In genomic region chr3:52246728-52247454, GRCh38 we compare ENCODE assay signal across 8 cellular contexts. TPM values are rescaled to one million over a fixed set of nuclear protein-coding genes. Genes with fewer than 3 reads are reported as not detected.
A peak's percentile ranks its signal among the peaks of the same experiment; 100 is the strongest.
DNase-seq lines count a peak whose midpoint lies in the region; ATAC-seq and TF ChIP-seq lines count a peak whose summit lies in the region.
"Had no signal": no experiment of that assay in that cellular context is flagged by ENCODE, and none has a peak within 500 bp of the region (broad histone marks: within the 10 kb centered on the region; RNA-seq: fewer than 3 reads in every experiment).

No MANE protein-coding gene starts in this region.

- H3K27me3 Mint-ChIP-seq in IgD-negative memory B cell: no peaks in the 10 kb centered on the region
- H3K27me3 Mint-ChIP-seq in activated T-helper 17 cell treated with anti-CD3 and anti-CD28 coated beads, Interleukin-2, amount 50 U/mL, for 72 hours: no peaks in the 10 kb centered on the region

- peaks cover 18 to 49% (median 40%) of the 10 kb centered on the region in 3 donors for H3K4me1 Mint-ChIP-seq in IgD-negative memory B cell
- peaks cover 46% of the 10 kb centered on the region for H3K4me1 Mint-ChIP-seq in activated T-helper 17 cell treated with anti-CD3 and anti-CD28 coated beads, Interleukin-2, amount 50 U/mL, for 72 hours

- H3K36me3 Mint-ChIP-seq in IgD-negative memory B cell: peaks cover 1% of the 10 kb centered on the region
- peaks cover 78% of the 10 kb centered on the region for H3K36me3 Mint-ChIP-seq in activated T-helper 17 cell treated with anti-CD3 and anti-CD28 coated beads, Interleukin-2, amount 50 U/mL, for 72 hours (ENCODE audit: low read depth)

- H3K27ac ChIP-seq in left lung (peak overlapping the region; percentile 81 to 95), thoracic aorta (peak overlapping the region; percentile 79 to 96)

- H3K9me3 Mint-ChIP-seq in IgD-negative memory B cell: no peaks in the 10 kb centered on the region
- H3K9me3 Mint-ChIP-seq in activated T-helper 17 cell treated with anti-CD3 and anti-CD28 coated beads, Interleukin-2, amount 50 U/mL, for 72 hours: no peaks in the 10 kb centered on the region

- ATAC-seq in activated T-helper 17 cell treated with anti-CD3 and anti-CD28 coated beads, Interleukin-2, amount 50 U/mL, for 72 hours (replicated peaks): peak; percentile 10
- ATAC-seq in left lung (peak; percentile 4), thoracic aorta (ENCODE audit: insufficient number of reproducible peaks, low FRiP score, low read depth) (no peak), GM21447 (IDR thresholded peaks at IDR 0.05; ENCODE audit: unreplicated experiment) (no peak), GM18858 (IDR thresholded peaks at IDR 0.05; ENCODE audit: unreplicated experiment) (no peak)

- no peaks in the 10 kb centered on the region for H3K9me3 ChIP-seq in left lung
- H3K9me3 ChIP-seq in thoracic aorta: no peaks in the 10 kb centered on the region

- peak; percentile 61 to 88 for DNase-seq in left lung
- no peak for DNase-seq in thoracic aorta (ENCODE audit: low spot score)
- no peak for DNase-seq in DMS153 (lab: John Stamatoyannopoulos, UW)
- DNase-seq: hippocampal formation had no signal

- no peaks in the 10 kb centered on the region for H3K27me3 ChIP-seq in left lung
- no peaks in the 10 kb centered on the region for H3K27me3 ChIP-seq in thoracic aorta (replicated peaks; ENCODE audit: insufficient read depth)

- H3K27ac Mint-ChIP-seq in IgD-negative memory B cell: peak overlapping the region; percentile 36 to 97 (median 72)
- peak overlapping the region; percentile 92 for H3K27ac Mint-ChIP-seq in activated T-helper 17 cell treated with anti-CD3 and anti-CD28 coated beads, Interleukin-2, amount 50 U/mL, for 72 hours

- H3K36me3 ChIP-seq in left lung (peaks cover 0 to 42% of the 10 kb centered on the region in 2 donors), thoracic aorta (peaks cover 10% of the 10 kb centered on the region)

- TF ChIP-seq CTCF in left lung (IDR thresholded peaks at IDR 0.05) (no peak), thoracic aorta (IDR thresholded peaks at IDR 0.05) (no peak)

- H3K4me3 Mint-ChIP-seq in IgD-negative memory B cell: peak overlapping the region; percentile 80 to 90 (median 84)
- H3K4me3 Mint-ChIP-seq in activated T-helper 17 cell treated with anti-CD3 and anti-CD28 coated beads, Interleukin-2, amount 50 U/mL, for 72 hours: peak overlapping the region; percentile 97

- intact Hi-C loops in left lung (cut with DNase I): no loop called here

- H3K4me3 ChIP-seq in left lung (peak overlapping the region; percentile 58 to 66), thoracic aorta (peak overlapping the region; percentile 83)

- peaks cover 5 to 63% of the 10 kb centered on the region in 2 donors for H3K4me1 ChIP-seq in left lung
- H3K4me1 ChIP-seq in thoracic aorta (ENCODE audit: control insufficient read depth in 1 of 2, low read depth in 2 of 2): peaks cover 0 to 31% of the 10 kb centered on the region in 2 donors

RNA-seq across cellular contexts. Expression of gene PPM1M, which starts 1.3 kb away (rescaled TPM):
- polyA plus RNA-seq in IgD-negative memory B cell: 51.3 TPM
- total RNA-seq in activated T-helper 17 cell treated with anti-CD3 and anti-CD28 coated beads, Interleukin-2, amount 50 U/mL, for 72 hours: 100 to 1,000 TPM in 1 of 2 donors, 10 to 100 TPM in 1; 84.6 to 112 TPM
- 10 to 100 TPM; 33.1 to 48.3 TPM for total RNA-seq in left lung
- total RNA-seq in thoracic aorta: 10 to 100 TPM; 41.6 to 51.9 TPM

RNA-seq across cellular contexts. Expression of gene TWF2, which starts 7.9 kb away (rescaled TPM):
- 108 TPM for polyA plus RNA-seq in IgD-negative memory B cell
- total RNA-seq in activated T-helper 17 cell treated with anti-CD3 and anti-CD28 coated beads, Interleukin-2, amount 50 U/mL, for 72 hours: 100 to 1,000 TPM in 1 of 2 donors, 10 to 100 TPM in 1; 89.9 to 159 TPM
- total RNA-seq in left lung (10 to 100 TPM; 47.7 to 77.5 TPM), thoracic aorta (10 to 100 TPM; 52.2 to 69.2 TPM)

RNA-seq across cellular contexts. Expression of gene TLR9, which starts 21.4 kb away (rescaled TPM):
- 10.4 TPM for polyA plus RNA-seq in IgD-negative memory B cell
- total RNA-seq in activated T-helper 17 cell treated with anti-CD3 and anti-CD28 coated beads, Interleukin-2, amount 50 U/mL, for 72 hours: under 1 TPM; 0.30 to 0.93 TPM
- 1 to 10 TPM in 1 of 2 donors, not detected in 1; 1.5 TPM for total RNA-seq in left lung
- not detected for total RNA-seq in thoracic aorta

RNA-seq across cellular contexts. Expression of gene WDR82, which starts 31.6 kb away (rescaled TPM):
- polyA plus RNA-seq in IgD-negative memory B cell: 55.0 TPM
- 100 to 1,000 TPM in 1 of 2 donors, 10 to 100 TPM in 1; 81.1 to 106 TPM for total RNA-seq in activated T-helper 17 cell treated with anti-CD3 and anti-CD28 coated beads, Interleukin-2, amount 50 U/mL, for 72 hours
- total RNA-seq in left lung: 10 to 100 TPM; 60.2 to 67.9 TPM
- total RNA-seq in thoracic aorta: 10 to 100 TPM; 44.5 to 66.2 TPM

RNA-seq across cellular contexts. Expression of gene GLYCTK, which starts 40.7 kb away (rescaled TPM):
- 7.4 TPM for polyA plus RNA-seq in IgD-negative memory B cell
- 10 to 100 TPM; 22.8 to 25.2 TPM for total RNA-seq in activated T-helper 17 cell treated with anti-CD3 and anti-CD28 coated beads, Interleukin-2, amount 50 U/mL, for 72 hours
- total RNA-seq in left lung (10 to 100 TPM in 1 of 2 donors, 1 to 10 TPM in 1; 8.9 to 13.7 TPM), thoracic aorta (10 to 100 TPM; 14.1 to 14.2 TPM)

Comparison
In these comparisons a context has a peak if more than half of its experiments do, and no peak if none do; other contexts are left out.
1. ATAC-seq: peak in activated T-helper 17 cell treated with anti-CD3 and anti-CD28 coated beads, Interleukin-2, amount 50 U/mL, for 72 hours (single experiment) and left lung (single experiment); none in thoracic aorta (single experiment), GM21447 (single experiment) and GM18858 (single experiment).
2. DNase-seq: peak in left lung (2 of 2); none in thoracic aorta (single experiment) and DMS153 (single experiment).